Comparison of ENCODE assay signal across 22 cellular contexts in genomic region chr9:112408819-112409218, GRCh38. TPM values are rescaled to one million over a fixed set of nuclear protein-coding genes. Genes with fewer than 3 reads are reported as not detected.
DNase-seq lines count a peak whose midpoint lies in the region; ATAC-seq and TF ChIP-seq lines count a peak whose summit lies in the region.
"Had no signal": no experiment of that assay in that cellular context is flagged by ENCODE, and none has a peak within 500 bp of the region (broad histone marks: within the 10 kb centered on the region; RNA-seq: fewer than 3 reads in every experiment).

No MANE protein-coding gene starts in this region.

- H3K4me1 Mint-ChIP-seq in central memory CD8-positive, alpha-beta T cell, result peaks cover 5% of the 10 kb centered on the region

- peaks cover 0 to 6% (median 0%) of the 10 kb centered on the region in 6 donors for H3K4me1 ChIP-seq in spleen
- H3K4me1 ChIP-seq in uterus, result no peaks in the 10 kb centered on the region
- H3K4me1 ChIP-seq: BLaER1 had no signal

- peak; percentile 37 to 59 for DNase-seq in AML-193 (lab: John Stamatoyannopoulos, UW)
- DNase-seq in MV-4-11 (lab: John Stamatoyannopoulos, UW), result peak; percentile 2
- DNase-seq in central memory CD8-positive, alpha-beta T cell (ENCODE audit: low spot score in 2 of 2), result no peak
- no peak for DNase-seq in spleen
- DNase-seq in hippocampal formation (lab: John Stamatoyannopoulos, UW), result no peak
- DNase-seq in uterus, result no peak
- no peak for DNase-seq in stimulated activated CD4-positive, alpha-beta T cell treated with anti-CD3 and anti-CD28 coated beads, Interleukin-1b, Interleukin-23, amount 100 ng/mL, for 48 hours
- DNase-seq: CD4-positive, CD25-positive, alpha-beta regulatory T cell; GM23248; H7; KBM-7; NCI-H1092 treated with DMSO at 0.1 percent for 48 hours; NCI-H1436; NCI-H187; NCI-H2081 treated with DMSO at 0.1 percent for 48 hours; NCI-H2171; NCI-H226; NCI-H510A; NCI-H69; SIG-M5 had no signal

- H3K9me3 Mint-ChIP-seq in central memory CD8-positive, alpha-beta T cell, result no peaks in the 10 kb centered on the region
- H3K9me3 Mint-ChIP-seq: CD4-positive, CD25-positive, alpha-beta regulatory T cell had no signal

- WGBS in spleen, 5 donors, result 60 to 96% (median 74%) methylated on average over 4 of the region's 4 CpGs

- no peaks in the 10 kb centered on the region for H3K27me3 ChIP-seq in spleen (replicated peaks in 1 of 7)
- no peaks in the 10 kb centered on the region for H3K27me3 ChIP-seq in uterus
- H3K27me3 ChIP-seq: BLaER1 had no signal

- H3K27ac Mint-ChIP-seq in central memory CD8-positive, alpha-beta T cell (ENCODE audit: low read depth), result peak overlapping the region; percentile 53
- H3K27ac Mint-ChIP-seq: CD4-positive, CD25-positive, alpha-beta regulatory T cell had no signal

- peak overlapping the region in 7 of 8 donors; percentile 56 to 89 (median 74) for H3K27ac ChIP-seq in spleen
- no peak overlapping the region for H3K27ac ChIP-seq in uterus
- H3K27ac ChIP-seq: BLaER1, GM23248, SK-N-MC had no signal

- H3K4me3 ChIP-seq in spleen (peak overlapping the region in 1 of 8 donors; percentile 31), uterus (no peak overlapping the region)
- H3K4me3 ChIP-seq: BLaER1, GM23248, SK-N-MC had no signal

- no peak overlapping the region for H3K4me3 Mint-ChIP-seq in central memory CD8-positive, alpha-beta T cell
- H3K4me3 Mint-ChIP-seq: CD4-positive, CD25-positive, alpha-beta regulatory T cell had no signal

- intact Hi-C loops in spleen (cut with DNase I; ENCODE audit: low total_unique reads) (no loop called here), uterus (cut with DNase I; ENCODE audit: low total_unique reads) (no loop called here)

- peaks cover 0 to 84% (median 25%) of the 10 kb centered on the region in 6 donors for H3K36me3 ChIP-seq in spleen
- H3K36me3 ChIP-seq in uterus, result no peaks in the 10 kb centered on the region

- no peaks in the 10 kb centered on the region for H3K9me3 ChIP-seq in spleen
- H3K9me3 ChIP-seq in uterus, result no peaks in the 10 kb centered on the region
- H3K9me3 ChIP-seq: BLaER1 had no signal

- TF ChIP-seq POLR2A in spleen (IDR thresholded peaks at IDR 0.05) (no peak), uterus (IDR thresholded peaks at IDR 0.05) (no peak)

- H3K27me3 Mint-ChIP-seq in central memory CD8-positive, alpha-beta T cell, result no peaks in the 10 kb centered on the region
- H3K27me3 Mint-ChIP-seq: CD4-positive, CD25-positive, alpha-beta regulatory T cell had no signal

- ATAC-seq in central memory CD8-positive, alpha-beta T cell (replicated peaks; ENCODE audit: extremely low read depth, poor library complexity, severe bottlenecking), result no peak

- no peak for TF ChIP-seq CTCF in spleen (IDR thresholded peaks at IDR 0.05 in 8 of 11, conservative IDR thresholded peaks at IDR 0.05 in 3 of 11)
- no peak for TF ChIP-seq CTCF in uterus (IDR thresholded peaks at IDR 0.05)

- peaks cover 11% of the 10 kb centered on the region for H3K36me3 Mint-ChIP-seq in central memory CD8-positive, alpha-beta T cell (ENCODE audit: insufficient read depth)

RNA-seq across cellular contexts. Expression of gene HSDL2, which starts 28.9 kb away (rescaled TPM):
- total RNA-seq in spleen (10 to 100 TPM; 24.9 to 42.6 (median 33.7) TPM), uterus (10 to 100 TPM; 12.6 to 55.1 (median 39.1) TPM)
- polyA plus RNA-seq in spleen, result 10 to 100 TPM; 11.2 to 16.4 (median 14.9) TPM

Comparison
In these comparisons a context has a peak if more than half of its experiments do, and no peak if none do; other contexts are left out.
1. DNase-seq: peak in AML-193 (2 of 2) and MV-4-11 (single experiment); none in central memory CD8-positive, alpha-beta T cell (0 of 2), spleen (single experiment), hippocampal formation (0 of 2), uterus (0 of 2) and stimulated activated CD4-positive, alpha-beta T cell treated with anti-CD3 and anti-CD28 coated beads, Interleukin-1b, Interleukin-23, amount 100 ng/mL, for 48 hours (single experiment).
2. H3K27ac ChIP-seq: peak in spleen (7 of 8); none in uterus (0 of 2).